In genomic region chr12:48602192-48602989, GRCh38 we compare ENCODE assay signal across 28 cellular contexts. TPM values are rescaled to one million over a fixed set of nuclear protein-coding genes. Genes with fewer than 3 reads are reported as not detected.
DNase-seq lines count a peak whose midpoint lies in the region; ATAC-seq and TF ChIP-seq lines count a peak whose summit lies in the region.
"Had no signal": no experiment of that assay in that cellular context is flagged by ENCODE, and none has a peak within 500 bp of the region (broad histone marks: within the 10 kb centered on the region; RNA-seq: fewer than 3 reads in every experiment).

No MANE protein-coding gene starts in this region.

- H3K56ac ChIP-seq in mesendoderm (ENCODE audit: low read length), result no peak overlapping the region

- no peaks in the 10 kb centered on the region for H3K79me2 ChIP-seq in mesendoderm (ENCODE audit: control insufficient read depth, insufficient read depth, low read length)

- no peak for TF ChIP-seq POLR2A in heart left ventricle (IDR thresholded peaks at IDR 0.05)

- no peak overlapping the region for H3K4me2 ChIP-seq in mesendoderm (ENCODE audit: low read length)

- H3K4ac ChIP-seq in mesendoderm (ENCODE audit: low read depth, low read length), result no peak overlapping the region

- no peak overlapping the region for H2BK120ac ChIP-seq in mesendoderm (ENCODE audit: low read depth, low read length)

- peaks cover 19% of the 10 kb centered on the region for H3K9me3 Mint-ChIP-seq in activated naive CD4-positive, alpha-beta T cell treated with anti-CD3 and anti-CD28 coated beads for 36 hours
- H3K9me3 Mint-ChIP-seq in type B pancreatic cell, result peaks cover 11% of the 10 kb centered on the region

- peaks cover 0 to 44% (median 16%) of the 10 kb centered on the region in 12 donors for H3K9me3 ChIP-seq in heart left ventricle
- H3K9me3 ChIP-seq: SJCRH30 had no signal

- no peak for ATAC-seq in heart left ventricle
- ATAC-seq: naive thymus-derived CD8-positive, alpha-beta T cell; Panc1; sciatic nerve had no signal

- H3K36me3 ChIP-seq in mesendoderm (ENCODE audit: control insufficient read depth, insufficient read depth, low read length) (no peaks in the 10 kb centered on the region), heart left ventricle (no peaks in the 10 kb centered on the region)
- H3K36me3 ChIP-seq: ovary, SJCRH30 had no signal

- no peaks in the 10 kb centered on the region for H3K79me1 ChIP-seq in mesendoderm (ENCODE audit: low read length)

- CTCF ChIA-PET in activated naive CD4-positive, alpha-beta T cell treated with anti-CD3 and anti-CD28 coated beads for 36 hours (lab: Charles Lee), result interaction anchor here (3.6 kb wide), 1 partner anchor 16 kb away, joined by 19 read pairs; no protein-coding TSS in a partner anchor

- no peak overlapping the region for H4K8ac ChIP-seq in mesendoderm (ENCODE audit: low read depth, low read length)

- peak overlapping the region; percentile 28 for H3K27ac Mint-ChIP-seq in activated naive CD4-positive, alpha-beta T cell treated with anti-CD3 and anti-CD28 coated beads for 36 hours
- H3K27ac Mint-ChIP-seq in type B pancreatic cell, result peak overlapping the region; percentile 13
- H3K27ac Mint-ChIP-seq: CD14-positive monocyte; dendritic cell treated with granulocyte-macrophage colony-stimulating factor and Interleukin-4, amounts not matched to agents 40 ng/mL and 50 ng/mL, for 4 days; naive thymus-derived CD8-positive, alpha-beta T cell had no signal

- H3K27me3 ChIP-seq in mesendoderm (ENCODE audit: insufficient read depth, low read length, poor library complexity), result no peaks in the 10 kb centered on the region
- peaks cover 0 to 5% (median 0%) of the 10 kb centered on the region in 9 donors for H3K27me3 ChIP-seq in heart left ventricle
- H3K27me3 ChIP-seq: ovary, SJCRH30 had no signal

- whole genome bisulfite sequencing in mesendoderm (ENCODE audit: extremely low coverage, insufficient coverage, low lambda C conversion rate), result no CpG with 5 or more reads among the region's 1 CpG
- WGBS in heart left ventricle, 4 donors, result 47 to 100% (median 57%) methylated on average over 1 of the region's 1 CpG

- H2AK5ac ChIP-seq in mesendoderm (ENCODE audit: low read length), result no peak overlapping the region

- no peaks in the 10 kb centered on the region for H3K36me3 Mint-ChIP-seq in activated naive CD4-positive, alpha-beta T cell treated with anti-CD3 and anti-CD28 coated beads for 36 hours (ENCODE audit: low read depth)
- H3K36me3 Mint-ChIP-seq in type B pancreatic cell, result no peaks in the 10 kb centered on the region
- H3K36me3 Mint-ChIP-seq: CD14-positive monocyte had no signal

- H3K4me3 Mint-ChIP-seq in activated naive CD4-positive, alpha-beta T cell treated with anti-CD3 and anti-CD28 coated beads for 36 hours, result no peak overlapping the region
- H3K4me3 Mint-ChIP-seq in type B pancreatic cell, result no peak overlapping the region
- H3K4me3 Mint-ChIP-seq: CD14-positive monocyte; dendritic cell treated with granulocyte-macrophage colony-stimulating factor and Interleukin-4, amounts not matched to agents 40 ng/mL and 50 ng/mL, for 4 days; naive thymus-derived CD8-positive, alpha-beta T cell had no signal

- DNase-seq in activated naive CD4-positive, alpha-beta T cell treated with anti-CD3 and anti-CD28 coated beads for 36 hours, result no peak
- DNase-seq in activated naive CD4-positive, alpha-beta T cell treated with Interleukin-2 at 50 U/mL for 16 hours, result no peak
- peak; percentile 2 for DNase-seq in NCI-H1105 (lab: John Stamatoyannopoulos, UW)
- peak; percentile 70 for DNase-seq in epithelial cell of esophagus (ENCODE audit: low read depth)
- DNase-seq in type B pancreatic cell (ENCODE audit: extremely low spot score, unreplicated experiment), result no peak
- no peak for DNase-seq in mesendoderm
- no peak for DNase-seq in NOMO-1 (lab: John Stamatoyannopoulos, UW; ENCODE audit: unreplicated experiment in 2 of 2)
- no peak for DNase-seq in heart left ventricle
- DNase-seq: activated CD4-positive, alpha-beta T cell treated with anti-CD3 and anti-CD28 coated beads, Interleukin-2, amount 50 U/mL, for 4 hours; activated naive CD4-positive, alpha-beta T cell; amygdala; DMS 273 treated with DMSO at 0.1 percent for 48 hours; GOT3; Kasumi-1; kidney glomerular epithelial cell; mesenchymal stem cell; naive thymus-derived CD8-positive, alpha-beta T cell; NCI-H1436; ovary had no signal

- H3K27me3 Mint-ChIP-seq in activated naive CD4-positive, alpha-beta T cell treated with anti-CD3 and anti-CD28 coated beads for 36 hours (ENCODE audit: low read depth), result no peaks in the 10 kb centered on the region
- H3K27me3 Mint-ChIP-seq in type B pancreatic cell, result peaks cover 18% of the 10 kb centered on the region

- H2BK15ac ChIP-seq in mesendoderm (replicated peaks; ENCODE audit: low read depth), result no peak overlapping the region

- H3K4me1 Mint-ChIP-seq in activated naive CD4-positive, alpha-beta T cell treated with anti-CD3 and anti-CD28 coated beads for 36 hours (ENCODE audit: low read depth), result no peaks in the 10 kb centered on the region
- H3K4me1 Mint-ChIP-seq in type B pancreatic cell (ENCODE audit: unreplicated experiment), result no peaks in the 10 kb centered on the region
- H3K4me1 Mint-ChIP-seq: CD14-positive monocyte; naive thymus-derived CD8-positive, alpha-beta T cell had no signal

- H3K4me3 ChIP-seq in epithelial cell of esophagus (ENCODE audit: low read length) (no peak overlapping the region), mesendoderm (ENCODE audit: low read length) (no peak overlapping the region), heart left ventricle (no peak overlapping the region)
- H3K4me3 ChIP-seq: ovary, SJCRH30 had no signal

- no peak overlapping the region for H3K27ac ChIP-seq in mesendoderm (ENCODE audit: low read depth, low read length)
- no peak overlapping the region for H3K27ac ChIP-seq in heart left ventricle
- H3K27ac ChIP-seq: ovary, SJCRH30, VCaP had no signal

- H3K9ac ChIP-seq in mesendoderm (ENCODE audit: low read length), result no peak overlapping the region

- H3K18ac ChIP-seq in mesendoderm (ENCODE audit: low read length), result no peak overlapping the region

- intact Hi-C loops in activated naive CD4-positive, alpha-beta T cell treated with anti-CD3 and anti-CD28 coated beads for 36 hours (cut with micrococcal nuclease), result no loop called here
- intact Hi-C loops in heart left ventricle (cut with DNase I), result no loop called here

- TF ChIP-seq CTCF in epithelial cell of esophagus (IDR thresholded peaks at IDR 0.05; ENCODE audit: insufficient read depth, low read depth, low read length, missing control alignments) (no peak), type B pancreatic cell (conservative IDR thresholded peaks at IDR 0.05) (no peak), heart left ventricle (IDR thresholded peaks at IDR 0.05) (no peak)

- H3K23ac ChIP-seq in mesendoderm (ENCODE audit: low read length), result no peak overlapping the region

- H3K4me1 ChIP-seq in mesendoderm (ENCODE audit: control insufficient read depth, low read depth, low read length) (no peaks in the 10 kb centered on the region), heart left ventricle (no peaks in the 10 kb centered on the region)

- H4K5ac ChIP-seq in mesendoderm (ENCODE audit: low read length), result no peak overlapping the region

- H2BK5ac ChIP-seq in mesendoderm (ENCODE audit: low read length), result no peak overlapping the region

RNA-seq across cellular contexts. Expression of gene LALBA, which starts 32.5 kb away (rescaled TPM):
- not detected for total RNA-seq in activated naive CD4-positive, alpha-beta T cell treated with anti-CD3 and anti-CD28 coated beads for 36 hours
- total RNA-seq in type B pancreatic cell (ENCODE audit: low replicate concordance) (not detected in 2 replicates), heart left ventricle (not detected)
- polyA plus RNA-seq in mesendoderm (2013, experiment 1 of 2), result not detected
- not detected for polyA plus RNA-seq in mesendoderm (2013, experiment 2 of 2)
- polyA plus RNA-seq in heart left ventricle, result not detected
- total RNA-seq: cardiac septum; HT-29; naive thymus-derived CD8-positive, alpha-beta T cell; ovary; sciatic nerve; SJCRH30 had no signal
- polyA plus RNA-seq: AG04450; CD14-positive monocyte; naive thymus-derived CD8-positive, alpha-beta T cell; ovary had no signal

Comparison
In these comparisons a context has a peak if more than half of its experiments do, and no peak if none do; other contexts are left out.
1. DNase-seq: peak in NCI-H1105 (single experiment) and epithelial cell of esophagus (single experiment); none in activated naive CD4-positive, alpha-beta T cell treated with anti-CD3 and anti-CD28 coated beads for 36 hours (single experiment), activated naive CD4-positive, alpha-beta T cell treated with Interleukin-2 at 50 U/mL for 16 hours (single experiment), type B pancreatic cell (single experiment), mesendoderm (single experiment), NOMO-1 (0 of 2) and heart left ventricle (0 of 5).